14 cellular contexts compared by ENCODE assay signal in genomic region chr5:107224272-107224671, GRCh38.
A peak's percentile ranks its signal among the peaks of the same experiment; 100 is the strongest.
DNase-seq lines count a peak whose midpoint lies in the region; ATAC-seq and TF ChIP-seq lines count a peak whose summit lies in the region.
"Had no signal": no experiment of that assay in that cellular context is flagged by ENCODE, and none has a peak within 500 bp of the region (broad histone marks: within the 10 kb centered on the region; RNA-seq: fewer than 3 reads in every experiment).

No MANE protein-coding gene starts in this region.

- H3K36me3 ChIP-seq in heart right ventricle = no peaks in the 10 kb centered on the region
- no peaks in the 10 kb centered on the region for H3K36me3 ChIP-seq in smooth muscle cell (ENCODE audit: low read depth)
- H3K36me3 ChIP-seq: BLaER1 treated with 17β-estradiol and CSF1 and Interleukin-3, amounts not matched to agents 10 nM and 100 nM had no signal

- no peaks in the 10 kb centered on the region; a peak in 2 of 4 replicates for H3K4me1 Mint-ChIP-seq in H9
- H3K4me1 Mint-ChIP-seq: CD4-positive, CD25-positive, alpha-beta regulatory T cell had no signal

- no peak overlapping the region for H2AFZ ChIP-seq in smooth muscle cell (ENCODE audit: low read depth)
- no peak overlapping the region for H2AFZ ChIP-seq in H9 (ENCODE audit: low read length)

- no peak overlapping the region for H4K91ac ChIP-seq in H9 (ENCODE audit: insufficient read length, low read depth, low read length)

- H2BK120ac ChIP-seq in H9 (ENCODE audit: low read depth, low read length, poor library complexity, severe bottlenecking) = no peak overlapping the region

- H3K23ac ChIP-seq in H9 (ENCODE audit: insufficient read length, low read depth, low read length) = no peak overlapping the region

- TF ChIP-seq CTCF in heart right ventricle (IDR thresholded peaks at IDR 0.05) (no peak), choroid plexus epithelial cell (conservative IDR thresholded peaks at IDR 0.05; ENCODE audit: low read depth, low read length) (no peak), smooth muscle cell (IDR thresholded peaks at IDR 0.05; ENCODE audit: borderline replicate concordance, insufficient read depth, poor library complexity, severe bottlenecking) (no peak), H9 (conservative IDR thresholded peaks at IDR 0.05) (no peak)

- H3K36me3 Mint-ChIP-seq in H9 (ENCODE audit: insufficient read depth in 1 of 3, low read depth in 3 of 3) = peaks cover 0 to 5% (median 0%) of the 10 kb centered on the region in 3 experiments; a peak in 2 of 7 replicates
- H3K36me3 Mint-ChIP-seq: CD4-positive, CD25-positive, alpha-beta regulatory T cell had no signal

- H3K9ac ChIP-seq in smooth muscle cell (ENCODE audit: low read depth) (no peak overlapping the region), H9 (ENCODE audit: extremely low read depth, insufficient read length, low read length) (no peak overlapping the region)
- H3K9ac ChIP-seq: BLaER1 treated with 17β-estradiol and CSF1 and Interleukin-3, amounts not matched to agents 10 nM and 100 nM had no signal

- no peak overlapping the region for H3K14ac ChIP-seq in H9 (ENCODE audit: insufficient read depth, low read length)

- no peak overlapping the region for H4K5ac ChIP-seq in H9 (ENCODE audit: insufficient read length, low read depth, low read length)

- peaks cover 0 to 7% (median 3%) of the 10 kb centered on the region in 9 donors for H3K4me1 ChIP-seq in heart right ventricle
- H3K4me1 ChIP-seq in smooth muscle cell (ENCODE audit: low read depth) = no peaks in the 10 kb centered on the region
- H3K4me1 ChIP-seq in H9 (ENCODE audit: insufficient read depth, low read length) = no peaks in the 10 kb centered on the region
- H3K4me1 ChIP-seq: BLaER1 treated with 17β-estradiol and CSF1 and Interleukin-3, amounts not matched to agents 10 nM and 100 nM had no signal

- H3K79me1 ChIP-seq in H9 (ENCODE audit: insufficient read depth, low read depth, low read length, poor library complexity, severe bottlenecking) = no peaks in the 10 kb centered on the region

- no peak overlapping the region for H3K18ac ChIP-seq in H9 (ENCODE audit: insufficient read length, low read depth, low read length)

- WGBS in heart right ventricle, 2 donors = 58 to 62% methylated on average over 1 of the region's 1 CpG
- 34% methylated on average over 1 of the region's 1 CpG for WGBS in smooth muscle cell (ENCODE audit: low lambda C conversion rate)
- no CpG with 5 or more reads among the region's 1 CpG for WGBS in H9 (ENCODE audit: extremely low coverage, insufficient read length, low lambda C conversion rate)

- ATAC-seq in heart right ventricle (peak in 4 of 8 donors; percentile 58 to 77 (median 70)), Right ventricle myocardium inferior (no peak), left lobe of liver (no peak)
- ATAC-seq: GM12878, HCT116 had no signal

- H4K20me1 ChIP-seq in smooth muscle cell (ENCODE audit: low read depth) (no peaks in the 10 kb centered on the region), H9 (ENCODE audit: control insufficient read depth, insufficient read depth, insufficient read length) (no peaks in the 10 kb centered on the region)
- H4K20me1 ChIP-seq: BLaER1 treated with 17β-estradiol and CSF1 and Interleukin-3, amounts not matched to agents 10 nM and 100 nM had no signal

- H2BK5ac ChIP-seq in H9 (ENCODE audit: insufficient read length, low read length) = no peak overlapping the region

- H3K79me2 ChIP-seq in smooth muscle cell (ENCODE audit: low read depth) (no peaks in the 10 kb centered on the region), H9 (ENCODE audit: insufficient read depth, low read length) (no peaks in the 10 kb centered on the region)

- no peak overlapping the region for H3K27ac Mint-ChIP-seq in H9
- H3K27ac Mint-ChIP-seq: CD4-positive, CD25-positive, alpha-beta regulatory T cell had no signal

- H3K27me3 ChIP-seq in heart right ventricle (no peaks in the 10 kb centered on the region), smooth muscle cell (ENCODE audit: low read depth) (no peaks in the 10 kb centered on the region), H9 (ENCODE audit: insufficient read depth, low read length) (no peaks in the 10 kb centered on the region)
- H3K27me3 ChIP-seq: BLaER1 treated with 17β-estradiol and CSF1 and Interleukin-3, amounts not matched to agents 10 nM and 100 nM had no signal

- intact Hi-C loops in heart right ventricle (cut with DNase I) = loop anchor here in 1 of 10 donors (5.0 kb wide), 1 partner anchor 448 kb away; the partner anchor contains the start of gene EFNA5
- intact Hi-C loops in Right ventricle myocardium inferior (cut with DNase I) = no loop called here

- no peak overlapping the region for H3K4ac ChIP-seq in H9 (ENCODE audit: low read depth, low read length)

- H3K27ac ChIP-seq in heart right ventricle (peak overlapping the region in 7 of 10 donors; percentile 4 to 38 (median 12)), smooth muscle cell (ENCODE audit: low read depth) (no peak overlapping the region), H9 (ENCODE audit: insufficient read length, low read depth, low read length) (no peak overlapping the region)
- H3K27ac ChIP-seq: BLaER1 treated with 17β-estradiol and CSF1 and Interleukin-3, amounts not matched to agents 10 nM and 100 nM had no signal

- peaks cover 2 to 4% of the 10 kb centered on the region in 2 experiments; a peak in 2 of 5 replicates for H3K9me3 Mint-ChIP-seq in H9

- H3K56ac ChIP-seq in H9 (ENCODE audit: insufficient read length, low read depth, low read length) = no peak overlapping the region

- no peaks in the 10 kb centered on the region for H3K27me3 Mint-ChIP-seq in H9 (ENCODE audit: low read depth)
- H3K27me3 Mint-ChIP-seq: CD4-positive, CD25-positive, alpha-beta regulatory T cell had no signal

- DNase-seq in heart right ventricle = no peak
- DNase-seq in Right ventricle myocardium inferior (ENCODE audit: missing footprints) = no peak
- peak; percentile 2 for DNase-seq in NCI-H2227 (lab: John Stamatoyannopoulos, UW; ENCODE audit: unreplicated experiment)
- peak; percentile 37 for DNase-seq in choroid plexus epithelial cell (ENCODE audit: low read depth)
- no peak for DNase-seq in smooth muscle cell (lab: John Stamatoyannopoulos, UW; ENCODE audit: unreplicated experiment)
- no peak for DNase-seq in left lobe of liver (ENCODE audit: low spot score)
- DNase-seq in H9 = no peak
- DNase-seq: ACHN; Calu3; CD4-positive, CD25-positive, alpha-beta regulatory T cell; DMS79 had no signal

- H3K9me3 ChIP-seq in heart right ventricle = peaks cover 0 to 15% (median 0%) of the 10 kb centered on the region in 11 donors
- no peaks in the 10 kb centered on the region for H3K9me3 ChIP-seq in smooth muscle cell (replicated peaks; ENCODE audit: low read depth)
- H3K9me3 ChIP-seq in H9 (ENCODE audit: control insufficient read depth, low read depth, low read length) = no peaks in the 10 kb centered on the region
- H3K9me3 ChIP-seq: BLaER1 treated with 17β-estradiol and CSF1 and Interleukin-3, amounts not matched to agents 10 nM and 100 nM had no signal

- H3K4me3 ChIP-seq in heart right ventricle (no peak overlapping the region), choroid plexus epithelial cell (ENCODE audit: low read depth, low read length) (no peak overlapping the region), smooth muscle cell (no peak overlapping the region)
- H3K4me3 ChIP-seq: BLaER1 treated with 17β-estradiol and CSF1 and Interleukin-3, amounts not matched to agents 10 nM and 100 nM; GM12878 had no signal

- no peak overlapping the region for H3K4me3 Mint-ChIP-seq in H9
- H3K4me3 Mint-ChIP-seq: CD4-positive, CD25-positive, alpha-beta regulatory T cell had no signal

- no peaks in the 10 kb centered on the region for H3F3A ChIP-seq in smooth muscle cell (ENCODE audit: low read depth)

- no peak overlapping the region for H2BK15ac ChIP-seq in H9 (ENCODE audit: low read depth, low read length)

- no peak overlapping the region for H2AK5ac ChIP-seq in H9 (ENCODE audit: insufficient read length, low read length)

- H3K23me2 ChIP-seq in H9 (ENCODE audit: insufficient read length, low read depth, low read length, poor library complexity, severe bottlenecking) = no peaks in the 10 kb centered on the region

- H2BK12ac ChIP-seq in H9 (ENCODE audit: insufficient read length, low read depth, low read length) = no peak overlapping the region

- H3K4me2 ChIP-seq in smooth muscle cell = peak overlapping the region; percentile 21
- H3K4me2 ChIP-seq in H9 (ENCODE audit: insufficient read depth, insufficient read length, low read length) = no peak overlapping the region
- H3K4me2 ChIP-seq: BLaER1 treated with 17β-estradiol and CSF1 and Interleukin-3, amounts not matched to agents 10 nM and 100 nM had no signal

- H2BK20ac ChIP-seq in H9 (ENCODE audit: low read depth, low read length, poor library complexity, severe bottlenecking) = no peak overlapping the region

- H3T11ph ChIP-seq in H9 (ENCODE audit: low read length) = no peak overlapping the region

- H4K8ac ChIP-seq in H9 (replicated peaks; ENCODE audit: insufficient read length, low read depth, low read length) = no peak overlapping the region

Comparison
In these comparisons a context has a peak if more than half of its experiments do, and no peak if none do; other contexts are left out.
1. DNase-seq: peak in NCI-H2227 (single experiment) and choroid plexus epithelial cell (single experiment); none in heart right ventricle (0 of 2), Right ventricle myocardium inferior (single experiment), smooth muscle cell (single experiment), left lobe of liver (single experiment) and H9 (single experiment).
2. H3K27ac ChIP-seq: peak in heart right ventricle (7 of 10); none in smooth muscle cell (single experiment) and H9 (single experiment).